1 cellular context compared by ENCODE assay signal in genomic region chr4:184617611-184618196, GRCh38.
TF ChIP-seq lines count a peak whose summit lies in the region.

No MANE protein-coding gene starts in this region.

TF ChIP-seq in GM23338, 12 proteins besides CTCF, POLR2A, EP300 and RAD21 (continued from another document):
- TF ChIP-seq ZNF462 (CRISPR knock-in tag; IDR thresholded peaks at IDR 0.05) (no peak), EZH2phosphoT487 (IDR thresholded peaks at IDR 0.05; ENCODE audit: unreplicated experiment) (no peak), ETS1 (IDR thresholded peaks at IDR 0.05) (no peak)
